In genomic region chr18:22681912-22682311, GRCh38 we compare ENCODE assay signal across 15 cellular contexts.
"Had no signal": no experiment of that assay in that cellular context is flagged by ENCODE, and none has a peak within 500 bp of the region (broad histone marks: within the 10 kb centered on the region; RNA-seq: fewer than 3 reads in every experiment).

No MANE protein-coding gene starts in this region.

- ATAC-seq: activated naive CD4-positive, alpha-beta T cell treated with anti-CD3 and anti-CD28 coated beads, Interleukin-2, amount 50 U/mL, for 72 hours; gastrocnemius medialis; heart left ventricle; left lobe of liver; natural killer cell; WTC11 had no signal

- H3K36me3 ChIP-seq: gastrocnemius medialis, heart left ventricle, right atrium auricular region, thoracic aorta had no signal

- H3K4me3 Mint-ChIP-seq: activated CD4-positive, alpha-beta memory T cell treated with anti-CD3 and anti-CD28 coated beads, Interleukin-2, amount 10 ng/mL, durations not matched to agents 7 days and 5 days; activated T-cell treated with anti-CD3 and anti-CD28 coated beads, Interleukin-2, amount 50 U/mL, for 24 hours; brain; dendritic cell treated with granulocyte-macrophage colony-stimulating factor and Interleukin-4, amounts not matched to agents 40 ng/mL and 50 ng/mL, for 4 days; natural killer cell; WTC11 had no signal

- H3K4me1 ChIP-seq: gastrocnemius medialis had no signal

- H3K9me3 ChIP-seq: gastrocnemius medialis, heart left ventricle, right atrium auricular region, thoracic aorta had no signal

- H3K4me1 Mint-ChIP-seq: activated CD4-positive, alpha-beta memory T cell treated with anti-CD3 and anti-CD28 coated beads, Interleukin-2, amount 10 ng/mL, durations not matched to agents 7 days and 5 days; brain; natural killer cell; WTC11 had no signal

- H3K27ac ChIP-seq: epithelial cell of prostate, gastrocnemius medialis, right atrium auricular region, thoracic aorta had no signal

- DNase-seq: activated CD4-positive, alpha-beta memory T cell treated with anti-CD3 and anti-CD28 coated beads, Interleukin-2, amount 10 ng/mL, durations not matched to agents 7 days and 5 days; activated CD4-positive, alpha-beta T cell treated with anti-CD3 and anti-CD28 coated beads for 4 hours; activated T-cell treated with anti-CD3 and anti-CD28 coated beads, Interleukin-2, amount 50 U/mL, for 24 hours; amygdala; gastrocnemius medialis; heart left ventricle; natural killer cell had no signal

- H3K36me3 Mint-ChIP-seq: activated naive CD4-positive, alpha-beta T cell treated with anti-CD3 and anti-CD28 coated beads, Interleukin-2, amount 50 U/mL, for 72 hours; brain; natural killer cell had no signal

- H3K27me3 Mint-ChIP-seq: activated CD4-positive, alpha-beta memory T cell treated with anti-CD3 and anti-CD28 coated beads, Interleukin-2, amount 10 ng/mL, durations not matched to agents 7 days and 5 days; dendritic cell treated with granulocyte-macrophage colony-stimulating factor and Interleukin-4, amounts not matched to agents 40 ng/mL and 50 ng/mL, for 4 days had no signal

- H3K27ac Mint-ChIP-seq: activated CD4-positive, alpha-beta memory T cell treated with anti-CD3 and anti-CD28 coated beads, Interleukin-2, amount 10 ng/mL, durations not matched to agents 7 days and 5 days; activated naive CD4-positive, alpha-beta T cell treated with anti-CD3 and anti-CD28 coated beads, Interleukin-2, amount 50 U/mL, for 72 hours; activated T-cell treated with anti-CD3 and anti-CD28 coated beads, Interleukin-2, amount 50 U/mL, for 24 hours; dendritic cell treated with granulocyte-macrophage colony-stimulating factor and Interleukin-4, amounts not matched to agents 40 ng/mL and 50 ng/mL, for 4 days; natural killer cell; WTC11 had no signal

- H3K27me3 ChIP-seq: gastrocnemius medialis, heart left ventricle, right atrium auricular region had no signal

- H3K4me3 ChIP-seq: gastrocnemius medialis, heart left ventricle, right atrium auricular region, thoracic aorta had no signal

- H3K9me3 Mint-ChIP-seq: activated CD4-positive, alpha-beta memory T cell treated with anti-CD3 and anti-CD28 coated beads, Interleukin-2, amount 10 ng/mL, durations not matched to agents 7 days and 5 days; activated naive CD4-positive, alpha-beta T cell treated with anti-CD3 and anti-CD28 coated beads, Interleukin-2, amount 50 U/mL, for 72 hours; activated T-cell treated with anti-CD3 and anti-CD28 coated beads, Interleukin-2, amount 50 U/mL, for 24 hours; dendritic cell treated with granulocyte-macrophage colony-stimulating factor and Interleukin-4, amounts not matched to agents 40 ng/mL and 50 ng/mL, for 4 days; natural killer cell had no signal
